In the genomic region with DNA sequence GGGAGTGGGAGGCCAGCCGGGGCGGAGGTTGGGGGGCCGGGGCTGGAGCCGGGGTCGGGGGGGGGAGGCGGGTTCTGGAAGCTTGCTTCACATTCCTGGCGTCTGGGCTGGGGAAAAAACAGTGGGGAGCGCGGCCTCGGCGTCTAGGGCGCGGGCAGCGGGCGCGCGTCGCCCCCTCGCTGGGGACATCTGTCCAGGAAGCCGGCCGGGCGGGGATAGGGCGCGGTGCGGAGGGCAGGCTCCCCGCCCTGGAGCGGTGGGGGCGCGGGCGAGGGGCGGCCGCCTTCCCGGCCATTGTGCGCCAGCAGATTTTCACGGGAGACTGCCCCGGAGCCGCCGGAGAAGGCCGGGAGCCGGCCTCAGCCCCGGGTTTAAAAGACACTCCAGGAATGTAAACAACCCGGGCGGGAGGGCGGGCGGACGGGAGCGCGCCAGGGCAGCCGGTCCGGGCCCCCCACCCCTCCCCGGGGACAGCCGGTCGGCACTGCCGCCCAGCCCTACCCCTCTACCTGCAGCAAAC, we compare ENCODE assay signal across 1 cellular context.
TF ChIP-seq lines count a peak whose summit lies in the region.

No MANE protein-coding gene starts in this region.

TF ChIP-seq in GM23338, 12 proteins besides CTCF, POLR2A, EP300 and RAD21 (continued from another document):
- TF ChIP-seq, protein P1, sequence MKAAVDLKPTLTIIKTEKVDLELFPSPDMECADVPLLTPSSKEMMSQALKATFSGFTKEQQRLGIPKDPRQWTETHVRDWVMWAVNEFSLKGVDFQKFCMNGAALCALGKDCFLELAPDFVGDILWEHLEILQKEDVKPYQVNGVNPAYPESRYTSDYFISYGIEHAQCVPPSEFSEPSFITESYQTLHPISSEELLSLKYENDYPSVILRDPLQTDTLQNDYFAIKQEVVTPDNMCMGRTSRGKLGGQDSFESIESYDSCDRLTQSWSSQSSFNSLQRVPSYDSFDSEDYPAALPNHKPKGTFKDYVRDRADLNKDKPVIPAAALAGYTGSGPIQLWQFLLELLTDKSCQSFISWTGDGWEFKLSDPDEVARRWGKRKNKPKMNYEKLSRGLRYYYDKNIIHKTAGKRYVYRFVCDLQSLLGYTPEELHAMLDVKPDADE (IDR thresholded peaks at IDR 0.05), result no peak
- TF ChIP-seq POLR2AphosphoS5 (IDR thresholded peaks at IDR 0.05; ENCODE audit: low read depth), result no peak
- no peak for TF ChIP-seq ZNF331 (CRISPR knock-in tag; IDR thresholded peaks at IDR 0.05; ENCODE audit: low read depth)
- TF ChIP-seq ZNF114 (CRISPR knock-in tag; IDR thresholded peaks at IDR 0.05), result no peak
- no peak for TF ChIP-seq EZH2 (IDR thresholded peaks at IDR 0.05; ENCODE audit: low read depth, unreplicated experiment)
